ENCODE assay signal across 11 cellular contexts in the genomic region with DNA sequence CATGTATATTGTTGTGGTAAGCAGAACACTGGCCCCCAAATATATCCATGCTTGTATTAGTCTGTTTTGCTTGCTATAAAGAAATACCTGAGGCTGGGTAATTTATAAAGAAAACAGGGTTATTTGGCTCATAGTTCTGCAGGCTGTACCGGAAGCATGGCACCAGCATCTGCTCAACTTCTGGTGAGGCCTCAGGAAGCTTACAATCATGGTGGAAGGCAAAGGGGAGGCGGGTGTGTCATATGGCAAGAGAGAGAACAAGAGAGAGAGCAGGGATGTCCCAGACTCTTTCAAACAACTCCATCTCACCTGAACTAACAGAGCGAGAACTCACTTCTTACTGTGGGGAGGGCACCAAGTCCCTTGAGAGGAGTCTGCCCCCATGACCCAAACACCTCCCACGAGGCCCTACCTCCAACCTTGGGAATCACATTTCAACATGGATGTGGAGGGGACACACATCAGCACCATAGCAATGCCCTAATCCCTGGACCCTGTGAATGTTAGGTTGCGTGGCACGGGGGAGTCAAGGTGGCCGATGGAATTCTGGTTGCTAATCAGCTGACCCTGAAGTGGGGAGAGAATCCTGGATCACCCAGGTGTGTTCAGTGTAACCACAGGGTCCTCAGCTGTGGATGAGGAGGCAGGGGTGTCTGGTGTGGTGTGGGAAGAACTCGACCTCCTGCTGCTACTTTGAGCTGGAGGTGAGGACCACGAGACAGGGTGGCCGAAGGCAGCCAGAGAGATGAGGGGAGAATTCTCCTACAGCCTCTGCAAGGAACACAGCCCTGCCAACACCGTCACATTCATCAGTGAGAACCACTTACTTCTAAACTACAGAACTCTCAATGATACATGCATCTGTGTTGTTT.
"Had no signal": no experiment of that assay in that cellular context is flagged by ENCODE, and none has a peak within 500 bp of the region (broad histone marks: within the 10 kb centered on the region; RNA-seq: fewer than 3 reads in every experiment).

No MANE protein-coding gene starts in this region.

- H3K4me3 ChIP-seq: dorsolateral prefrontal cortex, pancreas, tibial artery, vagina had no signal

- DNase-seq: dorsolateral prefrontal cortex; left colon; pancreas; stimulated activated CD4-positive, alpha-beta T cell treated with anti-CD3 and anti-CD28 coated beads, Interleukin-2, amount 100 ng/mL, for 48 hours; T-cell; T1000 had no signal

- H3K27me3 Mint-ChIP-seq: activated naive CD4-positive, alpha-beta T cell treated with anti-CD3 and anti-CD28 coated beads, Interleukin-2, amount 50 U/mL, for 24 hours; T-cell had no signal

- FAIRE-seq: endometrium, pancreas had no signal

- H3K36me3 ChIP-seq: pancreas, tibial artery, vagina had no signal

- H3K36me3 Mint-ChIP-seq: T-cell had no signal

- H3K9me3 ChIP-seq: pancreas, tibial artery, vagina had no signal

- ATAC-seq: esophagus mucosa, left colon, pancreas, T-cell had no signal

- H3K27ac Mint-ChIP-seq: T-cell had no signal

- H3K27ac ChIP-seq: dorsolateral prefrontal cortex, pancreas, vagina had no signal

- H3K4me3 Mint-ChIP-seq: activated naive CD4-positive, alpha-beta T cell treated with anti-CD3 and anti-CD28 coated beads, Interleukin-2, amount 50 U/mL, for 24 hours; T-cell had no signal

- H3K27me3 ChIP-seq: dorsolateral prefrontal cortex, pancreas, tibial artery, vagina had no signal
